8 cellular contexts compared by ENCODE assay signal in genomic region chr4:15003441-15003890, GRCh38. TPM values are rescaled to one million over a fixed set of nuclear protein-coding genes. Genes with fewer than 3 reads are reported as not detected.
A peak's percentile ranks its signal among the peaks of the same experiment; 100 is the strongest.
DNase-seq lines count a peak whose midpoint lies in the region; ATAC-seq, FAIRE-seq and TF ChIP-seq lines count a peak whose summit lies in the region.

No MANE protein-coding gene starts in this region.

- peak; percentile 47 for DNase-seq in DND-41
- peak; percentile 26 for DNase-seq in MG63
- peak; percentile 27 to 44 for DNase-seq in activated T-helper 1 cell treated with anti-CD3 and anti-CD28 coated beads, Interleukin-2, amount 50 U/mL, for 16 hours (ENCODE audit: low read depth in 1 of 2, low spot score in 1 of 2)
- DNase-seq in frontal cortex (ENCODE audit: low spot score in 2 of 2): peak; percentile 34 to 62
- DNase-seq in osteocyte (ENCODE audit: extremely low spot score, unreplicated experiment): peak; percentile 88
- peak; percentile 37 to 80 for DNase-seq in tibial artery
- no peak for DNase-seq in dedifferentiated amniotic fluid mesenchymal stem cell (ENCODE audit: extremely low spot score)

- H3K4me1 ChIP-seq in DND-41 (ENCODE audit: insufficient read depth, low read length) (peaks cover 25% of the 10 kb centered on the region), tibial artery (peaks cover 0 to 34% (median 7%) of the 10 kb centered on the region in 4 donors)

- ATAC-seq in DND-41 (ENCODE audit: insufficient read depth, low read depth): peak; percentile 10; the same call in 2 of the 3 replicates
- peak; percentile 6 for ATAC-seq in GM21576 (IDR thresholded peaks at IDR 0.05; ENCODE audit: unreplicated experiment)

- H3K4me2 ChIP-seq in DND-41 (ENCODE audit: insufficient read depth, low read length): peak overlapping the region; percentile 94

- H3K27ac Mint-ChIP-seq in osteocyte (ENCODE audit: unreplicated experiment): peak overlapping the region; percentile 75

- no peaks in the 10 kb centered on the region for H3K9me3 ChIP-seq in DND-41 (ENCODE audit: insufficient read depth, low read length, severe bottlenecking)
- no peaks in the 10 kb centered on the region for H3K9me3 ChIP-seq in MG63
- no peaks in the 10 kb centered on the region for H3K9me3 ChIP-seq in tibial artery

- H3K4me3 Mint-ChIP-seq in osteocyte (ENCODE audit: unreplicated experiment): peak overlapping the region; percentile 66

- peak overlapping the region; percentile 57 to 95; a peak in 3 of 4 replicates for H3K4me3 ChIP-seq in DND-41 (ENCODE audit: low read depth in 1 of 2, low read length in 2 of 2)
- H3K4me3 ChIP-seq in MG63: peak overlapping the region; percentile 81
- peak overlapping the region; percentile 93 to 95 for H3K4me3 ChIP-seq in tibial artery

- H3K27ac ChIP-seq in DND-41 (ENCODE audit: low read length): peak overlapping the region; percentile 86
- H3K27ac ChIP-seq in tibial artery: peak overlapping the region; percentile 99 to 100

- H4K20me1 ChIP-seq in DND-41 (ENCODE audit: insufficient read depth, low read length): peaks cover 4% of the 10 kb centered on the region; the same call in 1 of the 2 replicates

- intact Hi-C loops in tibial artery (cut with DNase I; ENCODE audit: low total_unique reads): loop anchor here (10.0 kb wide), 2 partner anchors 149 to 421 kb away; partner anchors contain the start of gene C1QTNF7

- peaks cover 52% of the 10 kb centered on the region for H3K27me3 ChIP-seq in DND-41 (ENCODE audit: insufficient read depth, low read length, poor library complexity)
- no peaks in the 10 kb centered on the region for H3K27me3 ChIP-seq in MG63
- no peaks in the 10 kb centered on the region for H3K27me3 ChIP-seq in tibial artery

- H3K36me3 Mint-ChIP-seq in osteocyte (ENCODE audit: unreplicated experiment): peaks cover 16% of the 10 kb centered on the region

- FAIRE-seq in frontal cortex (lab: Jason Lieb, UNC): no peak

- H3K9me3 Mint-ChIP-seq in osteocyte (ENCODE audit: unreplicated experiment): no peaks in the 10 kb centered on the region

- H3K79me2 ChIP-seq in DND-41 (ENCODE audit: insufficient read depth, low read length): no peaks in the 10 kb centered on the region

- no peak for TF ChIP-seq CTCF in DND-41 (IDR thresholded peaks at IDR 0.05; ENCODE audit: borderline replicate concordance, extremely low read depth, low read length, poor library complexity, severe bottlenecking)
- no peak for TF ChIP-seq CTCF in osteocyte (IDR thresholded peaks at IDR 0.05)
- no peak for TF ChIP-seq CTCF in tibial artery (IDR thresholded peaks at IDR 0.05)

- H2AFZ ChIP-seq in DND-41 (ENCODE audit: low read depth, low read length): peak overlapping the region; percentile 83

- peak overlapping the region; percentile 82 for H3K9ac ChIP-seq in DND-41 (ENCODE audit: low read depth, low read length)

- peaks cover 25% of the 10 kb centered on the region for H3K4me1 Mint-ChIP-seq in osteocyte (ENCODE audit: unreplicated experiment)

- H3K36me3 ChIP-seq in DND-41 (ENCODE audit: insufficient read depth, low read length) (no peaks in the 10 kb centered on the region), MG63 (no peaks in the 10 kb centered on the region), tibial artery (no peaks in the 10 kb centered on the region)

- no peaks in the 10 kb centered on the region for H3K27me3 Mint-ChIP-seq in osteocyte (ENCODE audit: unreplicated experiment)

RNA-seq across cellular contexts. Expression of gene CPEB2, which starts 1.2 kb away (rescaled TPM):
- 0.10 and 3.4 TPM in 2 replicates for total RNA-seq in MG63 (2014; rRNA removed; shearing (Covaris generic); ENCODE audit: low replicate concordance)
- total RNA-seq in frontal cortex (26.9 TPM), osteocyte (60.0 and 65.7 TPM in 2 replicates)
